ENCODE assay signal across 9 cellular contexts in the genomic region with DNA sequence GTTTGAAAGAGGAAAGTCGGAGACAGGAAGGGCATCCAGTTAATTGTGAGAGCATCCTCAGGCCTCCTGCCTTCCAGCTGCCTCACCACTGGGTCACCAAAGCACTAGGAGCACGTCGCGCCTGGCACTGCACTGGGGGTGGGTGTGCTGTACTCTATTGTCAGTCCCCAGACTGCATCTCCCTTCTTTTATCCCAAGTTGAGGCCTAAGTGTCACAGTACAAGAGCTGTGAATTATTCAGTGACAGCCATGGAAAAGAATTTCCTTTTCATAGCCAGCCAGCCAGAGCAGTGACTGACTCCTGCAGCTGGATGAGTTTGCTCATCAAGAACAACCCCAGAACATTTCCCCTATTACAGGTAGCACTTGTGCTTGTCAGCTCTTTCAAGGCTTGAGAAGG. TPM values are rescaled to one million over a fixed set of nuclear protein-coding genes. Genes with fewer than 3 reads are reported as not detected.
A peak's percentile ranks its signal among the peaks of the same experiment; 100 is the strongest.
DNase-seq lines count a peak whose midpoint lies in the region; ATAC-seq, FAIRE-seq and TF ChIP-seq lines count a peak whose summit lies in the region.
"Had no signal": no experiment of that assay in that cellular context is flagged by ENCODE, and none has a peak within 500 bp of the region (broad histone marks: within the 10 kb centered on the region; RNA-seq: fewer than 3 reads in every experiment).

No MANE protein-coding gene starts in this region.

- H3K4me3 Mint-ChIP-seq in activated CD4-positive, alpha-beta T cell treated with anti-CD3 and anti-CD28 coated beads, Interleukin-2, amount 10 ng/mL, durations not matched to agents 24 days and 14 days = peak overlapping the region; percentile 43
- no peak overlapping the region for H3K4me3 Mint-ChIP-seq in activated naive CD8-positive, alpha-beta T cell treated with anti-CD3 and anti-CD28 coated beads, Interleukin-2, amount 50 U/mL, for 24 hours
- no peak overlapping the region for H3K4me3 Mint-ChIP-seq in stimulated activated memory B cell treated with anti-CD40 and anti-IgM and Interleukin-4, amounts not matched to agents 10 μg/mL and 1 μg/mL and 100 μg/mL, for 72 hours

- H3K27ac Mint-ChIP-seq in activated CD4-positive, alpha-beta T cell treated with anti-CD3 and anti-CD28 coated beads, Interleukin-2, amount 10 ng/mL, durations not matched to agents 24 days and 14 days = peak overlapping the region; percentile 74
- H3K27ac Mint-ChIP-seq in activated naive CD8-positive, alpha-beta T cell treated with anti-CD3 and anti-CD28 coated beads, Interleukin-2, amount 50 U/mL, for 24 hours = peak overlapping the region; percentile 82
- peak overlapping the region; percentile 49 for H3K27ac Mint-ChIP-seq in stimulated activated memory B cell treated with anti-CD40 and anti-IgM and Interleukin-4, amounts not matched to agents 10 μg/mL and 1 μg/mL and 100 μg/mL, for 72 hours

- intact Hi-C loops in activated CD4-positive, alpha-beta T cell treated with anti-CD3 and anti-CD28 coated beads, Interleukin-2, amount 10 ng/mL, durations not matched to agents 24 days and 14 days (cut with micrococcal nuclease) = loop anchor here (2.0 kb wide), 1 partner anchor 16 kb away; the partner anchor contains the start of gene CLTA
- intact Hi-C loops in pancreas (cut with DNase I) = no loop called here

- H3K4me1 Mint-ChIP-seq in activated CD4-positive, alpha-beta T cell treated with anti-CD3 and anti-CD28 coated beads, Interleukin-2, amount 10 ng/mL, durations not matched to agents 24 days and 14 days = peaks cover 43% of the 10 kb centered on the region
- peaks cover 50% of the 10 kb centered on the region for H3K4me1 Mint-ChIP-seq in activated naive CD8-positive, alpha-beta T cell treated with anti-CD3 and anti-CD28 coated beads, Interleukin-2, amount 50 U/mL, for 24 hours
- H3K4me1 Mint-ChIP-seq in stimulated activated memory B cell treated with anti-CD40 and anti-IgM and Interleukin-4, amounts not matched to agents 10 μg/mL and 1 μg/mL and 100 μg/mL, for 72 hours = peaks cover 45% of the 10 kb centered on the region

- 86 to 91% methylated on average over 4 of the region's 4 CpGs for WGBS in pancreas, 2 donors

- TF ChIP-seq CTCF in pancreas (IDR thresholded peaks at IDR 0.05) = no peak

- H3K27me3 ChIP-seq in pancreas = no peaks in the 10 kb centered on the region

- no peak overlapping the region for H3K4me3 ChIP-seq in pancreas

- peaks cover 0 to 67% (median 27%) of the 10 kb centered on the region in 3 donors for H3K36me3 ChIP-seq in pancreas

- ATAC-seq in activated naive CD8-positive, alpha-beta T cell treated with anti-CD3 and anti-CD28 coated beads, Interleukin-2, amount 50 U/mL, for 24 hours = no peak
- no peak for ATAC-seq in stimulated activated memory B cell treated with anti-CD40 and anti-IgM and Interleukin-4, amounts not matched to agents 10 μg/mL and 1 μg/mL and 100 μg/mL, for 72 hours
- ATAC-seq in pancreas = no peak

- no peak overlapping the region for H3K27ac ChIP-seq in pancreas

- H3K9me3 Mint-ChIP-seq in activated CD4-positive, alpha-beta T cell treated with anti-CD3 and anti-CD28 coated beads, Interleukin-2, amount 10 ng/mL, durations not matched to agents 24 days and 14 days = no peaks in the 10 kb centered on the region
- no peaks in the 10 kb centered on the region for H3K9me3 Mint-ChIP-seq in activated naive CD8-positive, alpha-beta T cell treated with anti-CD3 and anti-CD28 coated beads, Interleukin-2, amount 50 U/mL, for 24 hours
- H3K9me3 Mint-ChIP-seq in stimulated activated memory B cell treated with anti-CD40 and anti-IgM and Interleukin-4, amounts not matched to agents 10 μg/mL and 1 μg/mL and 100 μg/mL, for 72 hours = no peaks in the 10 kb centered on the region

- peaks cover 0 to 7% (median 0%) of the 10 kb centered on the region in 3 donors for H3K4me1 ChIP-seq in pancreas

- no peaks in the 10 kb centered on the region for H3K9me3 ChIP-seq in pancreas

- no peak for FAIRE-seq in pancreas (lab: Jason Lieb, UNC)

- H3K36me3 Mint-ChIP-seq in activated CD4-positive, alpha-beta T cell treated with anti-CD3 and anti-CD28 coated beads, Interleukin-2, amount 10 ng/mL, durations not matched to agents 24 days and 14 days (ENCODE audit: low read depth) = peaks cover 90% of the 10 kb centered on the region
- H3K36me3 Mint-ChIP-seq in activated naive CD8-positive, alpha-beta T cell treated with anti-CD3 and anti-CD28 coated beads, Interleukin-2, amount 50 U/mL, for 24 hours (ENCODE audit: low read depth) = peaks cover 76% of the 10 kb centered on the region
- peaks cover 62% of the 10 kb centered on the region for H3K36me3 Mint-ChIP-seq in stimulated activated memory B cell treated with anti-CD40 and anti-IgM and Interleukin-4, amounts not matched to agents 10 μg/mL and 1 μg/mL and 100 μg/mL, for 72 hours

- no peak for DNase-seq in activated CD4-positive, alpha-beta T cell treated with anti-CD3 and anti-CD28 coated beads, Interleukin-2, amount 10 ng/mL, durations not matched to agents 24 days and 14 days
- DNase-seq in activated CD4-positive, alpha-beta T cell treated with anti-CD3 and anti-CD28 coated beads, Interleukin-2, amount 50 U/mL, for 48 hours = no peak
- no peak for DNase-seq in activated naive CD8-positive, alpha-beta T cell treated with anti-CD3 and anti-CD28 coated beads, Interleukin-2, amount 50 U/mL, for 24 hours
- peak; percentile 61 to 68 for DNase-seq in hippocampal formation (lab: John Stamatoyannopoulos, UW)
- no peak for DNase-seq in pancreas
- no peak for DNase-seq in NCI-H524 (lab: John Stamatoyannopoulos, UW)
- no peak for DNase-seq in NCI-H1694 (lab: John Stamatoyannopoulos, UW)
- DNase-seq: NCI-H345 had no signal

- H3K27me3 Mint-ChIP-seq in activated CD4-positive, alpha-beta T cell treated with anti-CD3 and anti-CD28 coated beads, Interleukin-2, amount 10 ng/mL, durations not matched to agents 24 days and 14 days = no peaks in the 10 kb centered on the region
- H3K27me3 Mint-ChIP-seq in activated naive CD8-positive, alpha-beta T cell treated with anti-CD3 and anti-CD28 coated beads, Interleukin-2, amount 50 U/mL, for 24 hours = no peaks in the 10 kb centered on the region
- H3K27me3 Mint-ChIP-seq in stimulated activated memory B cell treated with anti-CD40 and anti-IgM and Interleukin-4, amounts not matched to agents 10 μg/mL and 1 μg/mL and 100 μg/mL, for 72 hours = no peaks in the 10 kb centered on the region

RNA-seq across cellular contexts. Expression of gene CLTA, which starts 16.3 kb away (rescaled TPM):
- 173 and 177 TPM in 2 replicates for total RNA-seq in activated CD4-positive, alpha-beta T cell treated with anti-CD3 and anti-CD28 coated beads, Interleukin-2, amount 10 ng/mL, durations not matched to agents 24 days and 14 days
- 10 to 100 TPM; 57.9 to 91.7 (median 77.7) TPM for total RNA-seq in pancreas
- polyA plus RNA-seq in pancreas = 100 to 1,000 TPM in 1 of 2 donors, 10 to 100 TPM in 1; 49.2 to 102 TPM

RNA-seq across cellular contexts. Expression of gene CCIN, which starts 37.8 kb away (rescaled TPM):
- not detected in 2 replicates for total RNA-seq in activated CD4-positive, alpha-beta T cell treated with anti-CD3 and anti-CD28 coated beads, Interleukin-2, amount 10 ng/mL, durations not matched to agents 24 days and 14 days
- under 1 TPM in 1 of 6 donors, not detected in 5; 0.25 TPM for total RNA-seq in pancreas
- under 1 TPM; 0.05 to 0.11 TPM for polyA plus RNA-seq in pancreas

RNA-seq across cellular contexts. Expression of gene GNE, which starts 51.2 kb away (rescaled TPM):
- total RNA-seq in activated CD4-positive, alpha-beta T cell treated with anti-CD3 and anti-CD28 coated beads, Interleukin-2, amount 10 ng/mL, durations not matched to agents 24 days and 14 days = 22.2 and 23.3 TPM in 2 replicates
- 10 to 100 TPM in 1 of 6 donors, 1 to 10 TPM in 5; 4.4 to 11.8 (median 7.0) TPM for total RNA-seq in pancreas
- polyA plus RNA-seq in pancreas = 10 to 100 TPM in 1 of 2 donors, 1 to 10 TPM in 1; 5.1 to 12.7 TPM

Comparison
In these comparisons a context has a peak if more than half of its experiments do, and no peak if none do; other contexts are left out.
1. DNase-seq: peak in hippocampal formation (2 of 2); none in activated CD4-positive, alpha-beta T cell treated with anti-CD3 and anti-CD28 coated beads, Interleukin-2, amount 10 ng/mL, durations not matched to agents 24 days and 14 days (single experiment), activated CD4-positive, alpha-beta T cell treated with anti-CD3 and anti-CD28 coated beads, Interleukin-2, amount 50 U/mL, for 48 hours (0 of 2), activated naive CD8-positive, alpha-beta T cell treated with anti-CD3 and anti-CD28 coated beads, Interleukin-2, amount 50 U/mL, for 24 hours (single experiment), pancreas (0 of 6), NCI-H524 (0 of 2) and NCI-H1694 (single experiment).
2. Peak in every context shown above with its lines, with median percentiles within 50 percentile points of each other: H3K27ac Mint-ChIP-seq.